Comparison of ENCODE assay signal across 24 cellular contexts in the genomic region with DNA sequence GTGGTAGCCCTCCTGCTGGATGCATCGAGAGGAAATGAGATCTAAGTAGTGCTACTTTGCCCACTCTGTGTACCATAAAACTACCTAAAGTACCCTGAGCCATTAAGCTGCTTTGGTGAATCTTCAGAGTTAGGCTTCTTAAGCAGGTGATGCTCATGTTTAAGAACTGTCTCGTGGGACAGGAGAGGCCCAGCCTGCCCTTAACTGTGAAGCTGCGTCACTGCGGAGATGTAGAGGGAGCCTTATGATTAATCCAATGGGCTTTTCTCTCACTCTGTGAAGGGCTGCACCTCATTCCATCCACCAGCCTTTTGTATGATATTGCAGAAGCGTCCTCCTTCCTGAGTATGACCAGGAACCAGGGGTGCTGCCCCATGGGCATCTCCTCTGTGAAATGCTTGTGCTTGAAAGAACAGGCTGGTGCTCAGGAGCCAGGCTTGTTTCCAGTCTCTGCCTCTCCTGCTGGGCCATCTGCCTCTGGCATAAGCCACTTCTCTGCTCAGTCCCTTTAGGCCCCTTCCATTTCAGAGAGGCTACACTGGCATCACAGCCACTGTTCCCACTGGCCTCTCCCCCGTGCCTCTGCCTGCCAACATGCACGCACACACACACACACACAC. TPM values are rescaled to one million over a fixed set of nuclear protein-coding genes. Genes with fewer than 3 reads are reported as not detected.
"Had no signal": no experiment of that assay in that cellular context is flagged by ENCODE, and none has a peak within 500 bp of the region (broad histone marks: within the 10 kb centered on the region; RNA-seq: fewer than 3 reads in every experiment).

No MANE protein-coding gene starts in this region.

- H3K4me3 ChIP-seq: adrenal gland, ascending aorta, colonic mucosa, dorsolateral prefrontal cortex, esophagus muscularis mucosa, gastrocnemius medialis, heart left ventricle, pancreas, upper lobe of left lung had no signal

- DNase-seq: activated T-cell treated with anti-CD3 and anti-CD28 coated beads, Interleukin-2, amount 50 U/mL, for 1 hour; adrenal gland; brain microvascular endothelial cell; colonic mucosa; effector memory CD8-positive, alpha-beta T cell; gastrocnemius medialis; heart left ventricle; left ventricle myocardium superior; pancreas; right cardiac atrium; stimulated activated CD4-positive, alpha-beta T cell treated with anti-CD3 and anti-CD28 coated beads, Interleukin-4, amount 100 ng/mL, for 4 hours; stimulated activated naive CD8-positive, alpha-beta T cell treated with anti-CD3 and anti-CD28 coated beads, Interleukin-15, Interleukin-2, amounts not matched to agents 100 U/mL and 50 U/mL, for 24 hours; upper lobe of left lung had no signal

- H3K4me1 ChIP-seq: ascending aorta, colonic mucosa, upper lobe of left lung had no signal

- H3K36me3 ChIP-seq: adrenal gland, ascending aorta, brain microvascular endothelial cell, colonic mucosa, esophagus muscularis mucosa, gastrocnemius medialis, heart left ventricle, pancreas, upper lobe of left lung had no signal

- ATAC-seq: activated naive CD4-positive, alpha-beta T cell treated with anti-CD3 and anti-CD28 coated beads, Interleukin-2, amount 50 U/mL, for 72 hours; effector memory CD8-positive, alpha-beta T cell; natural killer cell treated with Interleukin-12 subunit alpha and Interleukin-12 subunit beta and Interleukin-15 and Interleukin-18, amount 100 ng/mL, for 72 hours; pancreas; right cardiac atrium; stimulated activated naive CD8-positive, alpha-beta T cell treated with anti-CD3 and anti-CD28 coated beads, Interleukin-15, Interleukin-2, amounts not matched to agents 100 U/mL and 50 U/mL, for 24 hours; WTC11 had no signal

- H3K9me3 ChIP-seq: adrenal gland, ascending aorta, colonic mucosa, esophagus muscularis mucosa, gastrocnemius medialis, heart left ventricle, pancreas, upper lobe of left lung had no signal

- H3K27ac ChIP-seq: adrenal gland, ascending aorta, brain microvascular endothelial cell, colonic mucosa, esophagus muscularis mucosa, gastrocnemius medialis, heart left ventricle, pancreas, upper lobe of left lung had no signal

- H3K27me3 ChIP-seq: ascending aorta had no signal

- FAIRE-seq: islet of Langerhans, pancreas, TTC549 had no signal

RNA-seq across cellular contexts. Expression of gene CCDC177, which starts 6.8 kb away (rescaled TPM):
- total RNA-seq: activated naive CD4-positive, alpha-beta T cell treated with anti-CD3 and anti-CD28 coated beads, Interleukin-2, amount 50 U/mL, for 72 hours; ascending aorta; colonic mucosa; esophagus muscularis mucosa; gastrocnemius medialis; heart left ventricle; left ventricle myocardium superior; natural killer cell treated with Interleukin-12 subunit alpha and Interleukin-12 subunit beta and Interleukin-15 and Interleukin-18, amount 100 ng/mL, for 72 hours; pancreas; pulmonary artery endothelial cell; right cardiac atrium; subcutaneous adipose tissue; T-helper 2 cell treated with Interferon-gamma antibody and Interleukin-4, amounts not matched to agents 100 ng/mL and 5 ng/mL, for 36 hours; upper lobe of left lung had no signal
- polyA plus RNA-seq: pancreas, right cardiac atrium had no signal
